Comparison of ENCODE assay signal across 14 cellular contexts in genomic region chr1:35876988-35877387, GRCh38. TPM values are rescaled to one million over a fixed set of nuclear protein-coding genes. Genes with fewer than 3 reads are reported as not detected.
A peak's percentile ranks its signal among the peaks of the same experiment; 100 is the strongest.
DNase-seq lines count a peak whose midpoint lies in the region; ATAC-seq and TF ChIP-seq lines count a peak whose summit lies in the region.
"Had no signal": no experiment of that assay in that cellular context is flagged by ENCODE, and none has a peak within 500 bp of the region (broad histone marks: within the 10 kb centered on the region; RNA-seq: fewer than 3 reads in every experiment).

No MANE protein-coding gene starts in this region.

- H3K9me3 Mint-ChIP-seq in GM23338 (no peaks in the 10 kb centered on the region), endodermal cell (no peaks in the 10 kb centered on the region), nephron progenitor cell (no peaks in the 10 kb centered on the region)
- H3K9me3 Mint-ChIP-seq: activated naive CD8-positive, alpha-beta T cell treated with anti-CD3 and anti-CD28 coated beads, Interleukin-2, amount 50 U/mL, for 24 hours; CD8-positive, alpha-beta memory T cell had no signal

- WGBS in endodermal cell (ENCODE audit: insufficient coverage in 1 of 2, insufficient read length in 1 of 2), 2 experiments: 30 to 35% methylated on average over 4 to 5 of the region's 5 CpGs

- BruUV-seq in PC-3 (replicated peaks; lab: Mats Ljungman, UMichigan): no TSS peak

- H3K4me2 ChIP-seq in GM23338 (no peak overlapping the region), PC-3 (ENCODE audit: low read length) (no peak overlapping the region)

- H3K36me3 Mint-ChIP-seq in GM23338 (ENCODE audit: low read depth) (no peaks in the 10 kb centered on the region; the same call in 2 of the 3 replicates), endodermal cell (ENCODE audit: low read depth) (no peaks in the 10 kb centered on the region), nephron progenitor cell (ENCODE audit: low read depth) (no peaks in the 10 kb centered on the region)

- DNase-seq in GM23338 (ENCODE audit: low spot score) (peak; percentile 80), PC-3 (peak; percentile 40), endodermal cell (peak; percentile 86), nephron progenitor cell (peak; percentile 63), tibial artery (no peak)
- DNase-seq: activated naive CD8-positive, alpha-beta T cell treated with anti-CD3 and anti-CD28 coated beads, Interleukin-2, amount 50 U/mL, for 24 hours; activated T-cell treated with anti-CD3 and anti-CD28 coated beads for 4 hours; CD8-positive, alpha-beta memory T cell; glutamatergic neuron; MG63; nucleus accumbens had no signal

- no peak overlapping the region for H3K4me3 Mint-ChIP-seq in GM23338
- H3K4me3 Mint-ChIP-seq in endodermal cell: no peak overlapping the region
- no peak overlapping the region for H3K4me3 Mint-ChIP-seq in nephron progenitor cell
- H3K4me3 Mint-ChIP-seq: activated naive CD8-positive, alpha-beta T cell treated with anti-CD3 and anti-CD28 coated beads, Interleukin-2, amount 50 U/mL, for 24 hours; CD8-positive, alpha-beta memory T cell had no signal

- no peak overlapping the region for H3K27ac ChIP-seq in GM23338 (ENCODE audit: low read depth)
- no peak overlapping the region for H3K27ac ChIP-seq in PC-3 (ENCODE audit: low read length)
- no peak overlapping the region for H3K27ac ChIP-seq in endodermal cell (ENCODE audit: low read depth, low read length)
- H3K27ac ChIP-seq in tibial artery: no peak overlapping the region

- CTCF ChIA-PET in PC-3 (lab: Charles Lee): no interaction called here

- no peak for TF ChIP-seq CTCF in GM23338 (conservative IDR thresholded peaks at IDR 0.05; ENCODE audit: low read depth in 2 of 2)
- no peak for TF ChIP-seq CTCF in PC-3 (conservative IDR thresholded peaks at IDR 0.05; ENCODE audit: low read depth, low read length)
- TF ChIP-seq CTCF in endodermal cell (conservative IDR thresholded peaks at IDR 0.05): no peak
- TF ChIP-seq CTCF in nephron progenitor cell (IDR thresholded peaks at IDR 0.05): no peak
- no peak for TF ChIP-seq CTCF in tibial artery (IDR thresholded peaks at IDR 0.05)

- intact Hi-C loops in PC-3 (cut with micrococcal nuclease) (no loop called here), tibial artery (cut with DNase I; ENCODE audit: low total_unique reads) (no loop called here)

- H3K9ac ChIP-seq in PC-3 (ENCODE audit: low read length) (no peak overlapping the region), endodermal cell (ENCODE audit: extremely low read depth, low read length, poor library complexity, severe bottlenecking) (no peak overlapping the region)

- no peak overlapping the region for H3K27ac Mint-ChIP-seq in GM23338
- no peak overlapping the region for H3K27ac Mint-ChIP-seq in endodermal cell
- no peak overlapping the region for H3K27ac Mint-ChIP-seq in nephron progenitor cell
- H3K27ac Mint-ChIP-seq: activated naive CD8-positive, alpha-beta T cell treated with anti-CD3 and anti-CD28 coated beads, Interleukin-2, amount 50 U/mL, for 24 hours; CD8-positive, alpha-beta memory T cell had no signal

- H3K9me3 ChIP-seq in PC-3 (ENCODE audit: low read length) (no peaks in the 10 kb centered on the region), endodermal cell (ENCODE audit: control insufficient read depth, low read length) (no peaks in the 10 kb centered on the region), tibial artery (no peaks in the 10 kb centered on the region)
- H3K9me3 ChIP-seq: MG63 had no signal

- no peaks in the 10 kb centered on the region for H3K9me2 ChIP-seq in GM23338 (ENCODE audit: insufficient read depth)
- H3K9me2 ChIP-seq in PC-3 (replicated peaks; ENCODE audit: low read length): no peaks in the 10 kb centered on the region

- H3K4me1 ChIP-seq in GM23338 (ENCODE audit: insufficient read depth) (no peaks in the 10 kb centered on the region), PC-3 (ENCODE audit: insufficient read depth, low read length) (no peaks in the 10 kb centered on the region), endodermal cell (ENCODE audit: control insufficient read depth, insufficient read depth, low read length) (no peaks in the 10 kb centered on the region), tibial artery (no peaks in the 10 kb centered on the region)

- peaks cover 2% of the 10 kb centered on the region; the same call in 2 of the 3 replicates for H3K4me1 Mint-ChIP-seq in GM23338
- no peaks in the 10 kb centered on the region for H3K4me1 Mint-ChIP-seq in endodermal cell
- H3K4me1 Mint-ChIP-seq in nephron progenitor cell: no peaks in the 10 kb centered on the region

- H4K20me1 ChIP-seq in GM23338 (replicated peaks; ENCODE audit: insufficient read depth) (0 out of 2 replicates have a peak, but pooled peaks cover 2% of the 10 kb centered on the region), PC-3 (ENCODE audit: low read length) (no peaks in the 10 kb centered on the region)

- H3K36me3 ChIP-seq in GM23338 (ENCODE audit: insufficient read depth): no peaks in the 10 kb centered on the region
- no peaks in the 10 kb centered on the region for H3K36me3 ChIP-seq in PC-3 (ENCODE audit: low read depth, low read length)
- no peaks in the 10 kb centered on the region for H3K36me3 ChIP-seq in endodermal cell (ENCODE audit: control insufficient read depth, insufficient read depth, low read length)
- H3K36me3 ChIP-seq in tibial artery: no peaks in the 10 kb centered on the region
- H3K36me3 ChIP-seq: MG63 had no signal

- H2AFZ ChIP-seq in GM23338: no peak overlapping the region
- no peak overlapping the region for H2AFZ ChIP-seq in PC-3 (ENCODE audit: low read length)

- H3F3A ChIP-seq in GM23338 (replicated peaks; ENCODE audit: low read depth): peaks cover 2% of the 10 kb centered on the region; the same call in 1 of the 2 replicates
- H3F3A ChIP-seq in PC-3 (ENCODE audit: low read length, unreplicated experiment): no peaks in the 10 kb centered on the region

- no peaks in the 10 kb centered on the region for H3K79me2 ChIP-seq in GM23338 (replicated peaks; ENCODE audit: insufficient read depth)
- no peaks in the 10 kb centered on the region for H3K79me2 ChIP-seq in PC-3 (ENCODE audit: low read length)

- ATAC-seq in GM23338 (peak; percentile 97), PC-3 (peak; percentile 64), HG02623 (IDR thresholded peaks at IDR 0.05; ENCODE audit: unreplicated experiment) (no peak), GM21390 (IDR thresholded peaks at IDR 0.05; ENCODE audit: unreplicated experiment) (no peak)
- ATAC-seq: activated naive CD8-positive, alpha-beta T cell treated with anti-CD3 and anti-CD28 coated beads, Interleukin-2, amount 50 U/mL, for 24 hours had no signal

- POLR2A ChIA-PET in PC-3 (lab: Charles Lee; ENCODE audit: unreplicated experiment): interaction anchor here (0.7 kb wide), 1 partner anchor 26 kb away, joined by 3 read pairs; no protein-coding TSS in a partner anchor

- H3K27me3 ChIP-seq in GM23338 (ENCODE audit: insufficient read depth): no peaks in the 10 kb centered on the region
- H3K27me3 ChIP-seq in PC-3 (ENCODE audit: low read length): no peaks in the 10 kb centered on the region
- H3K27me3 ChIP-seq in endodermal cell (ENCODE audit: control insufficient read depth, insufficient read depth, low read length, poor library complexity, severe bottlenecking): no peaks in the 10 kb centered on the region
- H3K27me3 ChIP-seq in tibial artery: no peaks in the 10 kb centered on the region
- H3K27me3 ChIP-seq: MG63 had no signal

- H3K27me3 Mint-ChIP-seq in GM23338 (ENCODE audit: insufficient read depth, low read depth, poor library complexity) (peaks cover 3% of the 10 kb centered on the region), endodermal cell (ENCODE audit: insufficient read depth) (no peaks in the 10 kb centered on the region), nephron progenitor cell (ENCODE audit: low read depth, poor library complexity) (peaks cover 20% of the 10 kb centered on the region)

- H3K4me3 ChIP-seq in GM23338 (no peak overlapping the region), PC-3 (ENCODE audit: low read length) (no peak overlapping the region), endodermal cell (ENCODE audit: low read length) (no peak overlapping the region), tibial artery (no peak overlapping the region)
- H3K4me3 ChIP-seq: lung, MG63 had no signal

TF ChIP-seq in GM23338, 12 proteins besides CTCF, POLR2A, EP300 and RAD21:
- TF ChIP-seq POLR2AphosphoS5 (IDR thresholded peaks at IDR 0.05; ENCODE audit: low read depth) (no peak), REST (IDR thresholded peaks at IDR 0.05; ENCODE audit: unreplicated experiment) (peak; percentile 89)

RNA-seq across cellular contexts. Expression of gene AGO1, which starts 6.0 kb away (rescaled TPM):
- 58.5 and 65.1 TPM in 2 replicates for total RNA-seq in GM23338 (2014; rRNA removed; shearing (Covaris generic))
- polyA plus RNA-seq in GM23338 (2016; fragmentation: Nextera tagmentation; extraction: Ambion mirVana): 8.6 and 10.6 TPM in 2 replicates
- total RNA-seq in PC-3 (2014; rRNA removed): 15.4 and 17.0 TPM in 2 replicates
- 10 to 100 TPM; 54.5 to 65.7 TPM for total RNA-seq in endodermal cell
- polyA plus RNA-seq in endodermal cell (2013, experiment 1 of 2): 48.5 TPM
- polyA plus RNA-seq in endodermal cell (2013, experiment 2 of 2): 52.3 TPM

RNA-seq across cellular contexts. Expression of gene AGO3, which starts 53.9 kb away (rescaled TPM):
- total RNA-seq in GM23338 (2014; rRNA removed; shearing (Covaris generic)): 27.3 and 28.6 TPM in 2 replicates
- polyA plus RNA-seq in GM23338 (2016; fragmentation: Nextera tagmentation; extraction: Ambion mirVana): 14.1 and 19.2 TPM in 2 replicates
- 17.7 and 26.3 TPM in 2 replicates for total RNA-seq in PC-3 (2014; rRNA removed)
- total RNA-seq in endodermal cell: 10 to 100 TPM; 32.8 to 39.8 TPM
- 17.5 TPM for polyA plus RNA-seq in endodermal cell (2013, experiment 1 of 2)
- 14.5 TPM for polyA plus RNA-seq in endodermal cell (2013, experiment 2 of 2)

Comparison
In these comparisons a context has a peak if more than half of its experiments do, and no peak if none do; other contexts are left out.
1. ATAC-seq: peak in GM23338 (single experiment) and PC-3 (single experiment); none in HG02623 (single experiment) and GM21390 (single experiment).
2. DNase-seq: peak in GM23338 (single experiment), PC-3 (single experiment), endodermal cell (single experiment) and nephron progenitor cell (single experiment); none in tibial artery (0 of 2).